ENCODE assay signal across 8 cellular contexts in the genomic region with DNA sequence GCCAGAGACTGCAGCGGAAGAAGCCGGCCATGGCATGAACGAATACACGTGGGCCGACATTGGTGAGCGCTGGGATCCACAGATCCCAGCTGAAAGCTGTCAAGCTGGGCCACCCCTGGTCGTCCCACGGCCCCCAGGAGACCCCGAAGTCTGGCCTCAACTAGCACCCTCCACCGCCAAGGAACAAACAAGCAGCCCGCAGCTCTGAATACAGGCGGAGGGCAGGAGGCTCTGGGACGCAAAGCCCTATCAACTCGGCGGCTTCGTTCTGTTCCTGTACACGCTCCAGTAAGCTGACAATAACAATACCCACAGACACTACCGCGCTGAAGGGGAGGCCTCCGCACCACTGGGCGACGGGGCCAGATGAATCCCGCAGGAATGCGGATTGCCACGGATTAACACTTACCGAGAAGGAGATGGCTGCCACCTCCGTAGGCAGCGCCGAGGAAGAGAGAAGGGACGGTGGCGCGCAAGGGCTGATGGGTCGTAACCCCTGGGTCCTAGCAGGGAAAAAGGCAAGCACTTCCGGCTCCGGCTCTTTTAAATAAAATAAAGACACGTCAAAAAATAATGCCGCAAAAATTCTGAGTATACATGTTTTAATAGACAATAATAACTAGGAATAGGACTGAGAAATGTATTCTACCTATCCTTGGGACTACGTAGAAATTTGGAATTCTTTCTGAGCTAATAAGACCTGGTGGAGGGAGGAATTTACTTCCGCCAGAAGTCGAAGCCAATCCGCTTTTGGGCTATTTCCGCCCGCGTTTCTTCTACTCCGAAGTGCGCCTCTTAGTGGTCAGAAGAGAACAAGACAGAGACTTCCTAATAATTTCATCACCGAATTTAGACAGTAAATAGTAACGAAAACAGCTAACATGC. TPM values are rescaled to one million over a fixed set of nuclear protein-coding genes. Genes with fewer than 3 reads are reported as not detected.
DNase-seq lines count a peak whose midpoint lies in the region; ATAC-seq and TF ChIP-seq lines count a peak whose summit lies in the region.

Gene RPL32 (minus strand): TSS at position 481 of the 885 bp plus-strand sequence. CDS start 1,328 bp downstream, outside the sequence.

- no peaks in the 10 kb centered on the region for H3K27me3 ChIP-seq in testis

- TF ChIP-seq POLR2A in testis (IDR thresholded peaks at IDR 0.05), result no peak

- peaks cover 41% of the 10 kb centered on the region for H3K4me1 Mint-ChIP-seq in activated naive CD4-positive, alpha-beta T cell treated with anti-CD3 and anti-CD28 coated beads, Interleukin-2, amount 50 U/mL, for 24 hours

- ATAC-seq in HG02610 (IDR thresholded peaks at IDR 0.05; ENCODE audit: unreplicated experiment) (peak; percentile 80), SK-N-SH treated with all-trans-retinoic acid at 6 μM for 48 hours (peak; percentile 93), omental fat pad (ENCODE audit: low FRiP score) (peak; percentile 95)

- intact Hi-C loops in testis (cut with DNase I; ENCODE audit: low total_unique reads), result no loop called here

- peak; percentile 79 for TF ChIP-seq CTCF in GM10266 (IDR thresholded peaks at IDR 0.05; ENCODE audit: control insufficient read depth, insufficient read depth, low read depth, missing control alignments)
- peak in 2 of 3 donors; percentile 20 to 29 for TF ChIP-seq CTCF in omental fat pad (IDR thresholded peaks at IDR 0.05)
- TF ChIP-seq CTCF in testis (IDR thresholded peaks at IDR 0.05), result peak; percentile 82 to 94 (median 86)

- DNase-seq in GM10266 (ENCODE audit: extremely low spot score), result peak; percentile 88
- peak; percentile 92 for DNase-seq in NCI-H1092 (lab: John Stamatoyannopoulos, UW)
- DNase-seq in glomerular visceral epithelial cell (ENCODE audit: extremely low spot score), result peak; percentile 93
- peak; percentile 54 for DNase-seq in omental fat pad (ENCODE audit: low spot score)
- DNase-seq in testis, result peak; percentile 94

- no peaks in the 10 kb centered on the region for H3K9me3 Mint-ChIP-seq in activated naive CD4-positive, alpha-beta T cell treated with anti-CD3 and anti-CD28 coated beads, Interleukin-2, amount 50 U/mL, for 24 hours

- H3K27me3 Mint-ChIP-seq in activated naive CD4-positive, alpha-beta T cell treated with anti-CD3 and anti-CD28 coated beads, Interleukin-2, amount 50 U/mL, for 24 hours, result no peaks in the 10 kb centered on the region

- H3K36me3 Mint-ChIP-seq in activated naive CD4-positive, alpha-beta T cell treated with anti-CD3 and anti-CD28 coated beads, Interleukin-2, amount 50 U/mL, for 24 hours, result peaks cover 42% of the 10 kb centered on the region

- H3K4me1 ChIP-seq in testis, result peaks cover 24% of the 10 kb centered on the region

- peak within 1 kb of the TSS; percentile 99 for H3K4me3 Mint-ChIP-seq in activated naive CD4-positive, alpha-beta T cell treated with anti-CD3 and anti-CD28 coated beads, Interleukin-2, amount 50 U/mL, for 24 hours

- H3K27ac Mint-ChIP-seq in activated naive CD4-positive, alpha-beta T cell treated with anti-CD3 and anti-CD28 coated beads, Interleukin-2, amount 50 U/mL, for 24 hours, result peak within 1 kb of the TSS; percentile 100

- no peaks in the 10 kb centered on the region for H3K36me3 ChIP-seq in testis (ENCODE audit: low read depth, missing control alignments)

- 1 to 2% methylated on average over 40 to 48 of the region's 48 CpGs for WGBS in testis, 2 donors

- H3K4me3 ChIP-seq in testis, result peak within 1 kb of the TSS; percentile 70 to 99

- H3K27ac ChIP-seq in testis, result peak within 1 kb of the TSS; percentile 95 to 99

- H3K9me3 ChIP-seq in testis, result no peaks in the 10 kb centered on the region

TF ChIP-seq in SK-N-SH treated with all-trans-retinoic acid at 6 μM for 48 hours, 23 proteins besides CTCF, POLR2A, EP300 and RAD21:
- TF ChIP-seq PATZ1 (CRISPR knock-in tag; IDR thresholded peaks at IDR 0.05; ENCODE audit: borderline replicate concordance) (no peak), ZFP3 (CRISPR knock-in tag; IDR thresholded peaks at IDR 0.05) (no peak), ZNF565 (CRISPR knock-in tag; conservative IDR thresholded peaks at IDR 0.05; ENCODE audit: low read depth) (no peak), TCF4 (CRISPR knock-in tag; IDR thresholded peaks at IDR 0.05; ENCODE audit: borderline replicate concordance) (no peak), RARB (CRISPR knock-in tag; IDR thresholded peaks at IDR 0.05) (no peak), TSHZ2 (CRISPR knock-in tag; IDR thresholded peaks at IDR 0.05) (no peak), GLIS3 (CRISPR knock-in tag; IDR thresholded peaks at IDR 0.05) (0 out of 2 replicates have a peak, but pooled peaks have one; percentile 8)
- TF ChIP-seq, protein P1, sequence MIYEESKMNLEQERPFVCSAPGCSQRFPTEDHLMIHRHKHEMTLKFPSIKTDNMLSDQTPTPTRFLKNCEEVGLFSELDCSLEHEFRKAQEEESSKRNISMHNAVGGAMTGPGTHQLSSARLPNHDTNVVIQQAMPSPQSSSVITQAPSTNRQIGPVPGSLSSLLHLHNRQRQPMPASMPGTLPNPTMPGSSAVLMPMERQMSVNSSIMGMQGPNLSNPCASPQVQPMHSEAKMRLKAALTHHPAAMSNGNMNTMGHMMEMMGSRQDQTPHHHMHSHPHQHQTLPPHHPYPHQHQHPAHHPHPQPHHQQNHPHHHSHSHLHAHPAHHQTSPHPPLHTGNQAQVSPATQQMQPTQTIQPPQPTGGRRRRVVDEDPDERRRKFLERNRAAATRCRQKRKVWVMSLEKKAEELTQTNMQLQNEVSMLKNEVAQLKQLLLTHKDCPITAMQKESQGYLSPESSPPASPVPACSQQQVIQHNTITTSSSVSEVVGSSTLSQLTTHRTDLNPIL (CRISPR knock-in tag; IDR thresholded peaks at IDR 0.05; ENCODE audit: low read depth), result no peak

RNA-seq across cellular contexts. Expression of gene RPL32, which starts in this region (rescaled TPM):
- total RNA-seq in omental fat pad, result 1,000 to 10,000 TPM in 1 of 4 donors, 100 to 1,000 TPM in 3; 796 to 1,017 (median 855) TPM
- total RNA-seq in testis, result 100 to 1,000 TPM; 435 to 713 TPM
- 1,578 TPM for polyA plus RNA-seq in testis (ENCODE audit: insufficient read depth, low read depth, low replicate concordance)

Comparison
In these comparisons a context has a peak if more than half of its experiments do, and no peak if none do; other contexts are left out.
1. Peak in every context shown above with its lines: DNase-seq, ATAC-seq, H3K4me3 ChIP-seq and H3K27ac ChIP-seq.
2. CTCF ChIP-seq: peak in every context shown above with its lines; median percentile 86 in testis; 79 in GM10266; 24 in omental fat pad.